ENCODE assay signal across 8 cellular contexts in the genomic region with DNA sequence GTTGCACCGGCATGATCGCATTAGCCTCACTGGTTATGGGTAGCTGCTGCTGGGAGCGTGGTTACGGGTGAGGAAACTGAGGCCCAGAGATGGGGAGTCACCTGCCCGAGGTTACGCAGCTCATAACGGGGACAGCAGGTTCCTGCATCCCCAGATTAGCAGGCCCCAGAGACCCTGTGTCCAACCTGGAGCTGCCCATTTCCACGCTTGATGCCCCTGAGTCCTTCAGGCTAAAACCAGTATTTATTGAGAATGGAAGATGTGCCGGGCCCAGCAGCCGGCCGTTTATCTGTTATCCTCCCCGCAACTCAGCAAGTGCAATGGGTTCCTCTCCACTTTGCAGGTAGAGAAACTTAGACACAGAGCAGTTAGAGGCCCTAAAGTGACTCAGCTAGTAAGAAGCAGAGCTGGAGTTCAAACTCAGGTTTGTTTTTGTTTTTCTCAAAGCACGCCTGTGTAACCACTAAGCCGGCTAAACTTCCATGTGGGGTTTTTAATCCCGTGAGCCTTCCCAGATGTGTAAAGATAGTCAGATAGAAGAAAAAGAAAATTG. TPM values are rescaled to one million over a fixed set of nuclear protein-coding genes. Genes with fewer than 3 reads are reported as not detected.
A peak's percentile ranks its signal among the peaks of the same experiment; 100 is the strongest.
DNase-seq lines count a peak whose midpoint lies in the region; ATAC-seq and TF ChIP-seq lines count a peak whose summit lies in the region.

No MANE protein-coding gene starts in this region.

- POLR2A ChIA-PET in T-cell (lab: Charles Lee), result interaction anchor here in 1 of 2 donors (0.6 to 1.0 kb wide), 3 partner anchors 8 to 598 kb away, joined by 3 read pairs; no protein-coding TSS in a partner anchor

- CTCF ChIA-PET in T-cell (lab: Charles Lee), result interaction anchor here (0.5 to 2.3 kb wide), 8 partner anchors 8 to 1798 kb away, joined by 3 to 8 read pairs (median 3); no protein-coding TSS in a partner anchor

- DNase-seq in Ammon's horn (ENCODE audit: low spot score) (peak; percentile 49), T-cell (no peak), epithelial cell of proximal tubule (ENCODE audit: low read depth) (no peak), NCI-H2029 treated with DMSO at 0.1 percent for 48 hours (lab: John Stamatoyannopoulos, UW) (no peak), posterior vena cava (ENCODE audit: low spot score) (no peak)

- H3K27ac Mint-ChIP-seq in T-cell (peak overlapping the region; percentile 58 to 85), nephron (peak overlapping the region; percentile 43 to 93 (median 83))

- intact Hi-C loops in posterior vena cava (cut with DNase I), result loop anchor here (10.0 kb wide), 1 partner anchor 114 kb away; no protein-coding TSS in a partner anchor

- ATAC-seq in GM18508 (IDR thresholded peaks at IDR 0.05; ENCODE audit: insufficient read depth, unreplicated experiment) (peak; percentile 19), HG03159 (IDR thresholded peaks at IDR 0.05; ENCODE audit: unreplicated experiment) (peak; percentile 29), T-cell (replicated peaks in 1 of 4) (peak in 3 of 4 experiments; percentile 4 to 30 (median 6))

- peaks cover 34 to 44% (median 42%) of the 10 kb centered on the region in 3 donors for H3K4me1 Mint-ChIP-seq in T-cell
- H3K4me1 Mint-ChIP-seq in nephron, result peaks cover 29% of the 10 kb centered on the region

- H3K4me3 Mint-ChIP-seq in T-cell (peak overlapping the region; percentile 85 to 92 (median 86)), nephron (peak overlapping the region; percentile 89 to 98 (median 92))

- peak overlapping the region; percentile 97 for H3K4me3 ChIP-seq in epithelial cell of proximal tubule (ENCODE audit: low read depth, low read length)

- peaks cover 4% of the 10 kb centered on the region for H3K36me3 Mint-ChIP-seq in T-cell
- H3K36me3 Mint-ChIP-seq in nephron (ENCODE audit: low read depth), result peaks cover 21% of the 10 kb centered on the region

- H3K27me3 Mint-ChIP-seq in T-cell (no peaks in the 10 kb centered on the region), nephron (ENCODE audit: low read depth) (no peaks in the 10 kb centered on the region)

- H3K9me3 Mint-ChIP-seq in T-cell (no peaks in the 10 kb centered on the region), nephron (no peaks in the 10 kb centered on the region)

- TF ChIP-seq CTCF in epithelial cell of proximal tubule (conservative IDR thresholded peaks at IDR 0.05; ENCODE audit: low read depth, low read length) (no peak), nephron (IDR thresholded peaks at IDR 0.05; ENCODE audit: unreplicated experiment in 3 of 3) (no peak)

RNA-seq across cellular contexts. Expression of a gene that starts 0.7 kb away (rescaled TPM):
- total RNA-seq in T-cell (10 to 100 TPM; 14.9 to 19.2 (median 17.6) TPM), epithelial cell of proximal tubule (64.0 and 116 TPM in 2 replicates), posterior vena cava (10 to 100 TPM; 27.7 to 40.0 TPM)

RNA-seq across cellular contexts. Expression of a gene that starts 34.8 kb away (rescaled TPM):
- total RNA-seq in T-cell, result under 1 TPM in 4 of 5 donors, not detected in 1; 0.13 to 0.79 (median 0.42) TPM
- total RNA-seq in epithelial cell of proximal tubule, result 0.80 and 1.5 TPM in 2 replicates
- not detected for total RNA-seq in posterior vena cava
